3 cellular contexts compared by ENCODE assay signal in genomic region chrX:133179500-133179899, GRCh38.
TF ChIP-seq lines count a peak whose summit lies in the region.

No MANE protein-coding gene starts in this region.

TF ChIP-seq in GM23338, 12 proteins besides CTCF, POLR2A, EP300 and RAD21:
- no peak for TF ChIP-seq NANOG (IDR thresholded peaks at IDR 0.05; ENCODE audit: borderline replicate concordance)
- TF ChIP-seq, protein P1, sequence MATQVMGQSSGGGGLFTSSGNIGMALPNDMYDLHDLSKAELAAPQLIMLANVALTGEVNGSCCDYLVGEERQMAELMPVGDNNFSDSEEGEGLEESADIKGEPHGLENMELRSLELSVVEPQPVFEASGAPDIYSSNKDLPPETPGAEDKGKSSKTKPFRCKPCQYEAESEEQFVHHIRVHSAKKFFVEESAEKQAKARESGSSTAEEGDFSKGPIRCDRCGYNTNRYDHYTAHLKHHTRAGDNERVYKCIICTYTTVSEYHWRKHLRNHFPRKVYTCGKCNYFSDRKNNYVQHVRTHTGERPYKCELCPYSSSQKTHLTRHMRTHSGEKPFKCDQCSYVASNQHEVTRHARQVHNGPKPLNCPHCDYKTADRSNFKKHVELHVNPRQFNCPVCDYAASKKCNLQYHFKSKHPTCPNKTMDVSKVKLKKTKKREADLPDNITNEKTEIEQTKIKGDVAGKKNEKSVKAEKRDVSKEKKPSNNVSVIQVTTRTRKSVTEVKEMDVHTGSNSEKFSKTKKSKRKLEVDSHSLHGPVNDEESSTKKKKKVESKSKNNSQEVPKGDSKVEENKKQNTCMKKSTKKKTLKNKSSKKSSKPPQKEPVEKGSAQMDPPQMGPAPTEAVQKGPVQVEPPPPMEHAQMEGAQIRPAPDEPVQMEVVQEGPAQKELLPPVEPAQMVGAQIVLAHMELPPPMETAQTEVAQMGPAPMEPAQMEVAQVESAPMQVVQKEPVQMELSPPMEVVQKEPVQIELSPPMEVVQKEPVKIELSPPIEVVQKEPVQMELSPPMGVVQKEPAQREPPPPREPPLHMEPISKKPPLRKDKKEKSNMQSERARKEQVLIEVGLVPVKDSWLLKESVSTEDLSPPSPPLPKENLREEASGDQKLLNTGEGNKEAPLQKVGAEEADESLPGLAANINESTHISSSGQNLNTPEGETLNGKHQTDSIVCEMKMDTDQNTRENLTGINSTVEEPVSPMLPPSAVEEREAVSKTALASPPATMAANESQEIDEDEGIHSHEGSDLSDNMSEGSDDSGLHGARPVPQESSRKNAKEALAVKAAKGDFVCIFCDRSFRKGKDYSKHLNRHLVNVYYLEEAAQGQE (IDR thresholded peaks at IDR 0.05; ENCODE audit: unreplicated experiment) = no peak
- TF ChIP-seq STAT1 (IDR thresholded peaks at IDR 0.05; ENCODE audit: unreplicated experiment) = no peak
TF ChIP-seq in GM23338: peak in this region for 0.

TF ChIP-seq in H1, 55 proteins besides CTCF, POLR2A, EP300 and RAD21:
- TF ChIP-seq, protein P2, sequence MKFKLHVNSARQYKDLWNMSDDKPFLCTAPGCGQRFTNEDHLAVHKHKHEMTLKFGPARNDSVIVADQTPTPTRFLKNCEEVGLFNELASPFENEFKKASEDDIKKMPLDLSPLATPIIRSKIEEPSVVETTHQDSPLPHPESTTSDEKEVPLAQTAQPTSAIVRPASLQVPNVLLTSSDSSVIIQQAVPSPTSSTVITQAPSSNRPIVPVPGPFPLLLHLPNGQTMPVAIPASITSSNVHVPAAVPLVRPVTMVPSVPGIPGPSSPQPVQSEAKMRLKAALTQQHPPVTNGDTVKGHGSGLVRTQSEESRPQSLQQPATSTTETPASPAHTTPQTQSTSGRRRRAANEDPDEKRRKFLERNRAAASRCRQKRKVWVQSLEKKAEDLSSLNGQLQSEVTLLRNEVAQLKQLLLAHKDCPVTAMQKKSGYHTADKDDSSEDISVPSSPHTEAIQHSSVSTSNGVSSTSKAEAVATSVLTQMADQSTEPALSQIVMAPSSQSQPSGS (IDR thresholded peaks at IDR 0.05; ENCODE audit: low read length) = no peak
- TF ChIP-seq SIX5 (IDR thresholded peaks at IDR 0.05; ENCODE audit: low read depth, low read length) = no peak
- no peak for TF ChIP-seq YY1 (IDR thresholded peaks at IDR 0.05; ENCODE audit: low read depth, low read length)
- TF ChIP-seq TEAD4 (IDR thresholded peaks at IDR 0.05; ENCODE audit: low read depth, low read length) = no peak
- TF ChIP-seq HDAC2 (IDR thresholded peaks at IDR 0.05; ENCODE audit: borderline replicate concordance in 1 of 2, low read depth in 2 of 2, low read length in 2 of 2) = no peak
- TF ChIP-seq GTF2F1 (IDR thresholded peaks at IDR 0.05; ENCODE audit: borderline replicate concordance, low read depth, low read length) = no peak
- TF ChIP-seq KDM5A (IDR thresholded peaks at IDR 0.05; ENCODE audit: low read length) = no peak
- TF ChIP-seq TCF12 (IDR thresholded peaks at IDR 0.05; ENCODE audit: low read depth, low read length) = no peak
- no peak for TF ChIP-seq CBX5 (IDR thresholded peaks at IDR 0.05; ENCODE audit: low read depth, low read length)
- TF ChIP-seq SAP30 (IDR thresholded peaks at IDR 0.05; ENCODE audit: insufficient read depth, insufficient replicate concordance, low read length) = no peak
- no peak for TF ChIP-seq MAX (IDR thresholded peaks at IDR 0.05)
- no peak for TF ChIP-seq FOSL1 (IDR thresholded peaks at IDR 0.05; ENCODE audit: insufficient read depth, low read depth, low read length)
- no peak for TF ChIP-seq BACH1 (IDR thresholded peaks at IDR 0.05; ENCODE audit: low read length)
- TF ChIP-seq KDM4A (IDR thresholded peaks at IDR 0.05; ENCODE audit: low read depth, low read length, severe bottlenecking) = no peak
- TF ChIP-seq SUZ12 (IDR thresholded peaks at IDR 0.05; ENCODE audit: low read length) = no peak

TF ChIP-seq in GM12891, 5 proteins besides CTCF, POLR2A, EP300 and RAD21:
- TF ChIP-seq POLR2AphosphoS5 (IDR thresholded peaks at IDR 0.05; ENCODE audit: low read depth, low read length) = no peak
- TF ChIP-seq PAX5 (IDR thresholded peaks at IDR 0.05; ENCODE audit: insufficient read depth, low read length, severe bottlenecking) = no peak
